ENCODE assay signal across 16 cellular contexts in genomic region chr13:38880397-38880796, GRCh38.
DNase-seq lines count a peak whose midpoint lies in the region; ATAC-seq, FAIRE-seq and TF ChIP-seq lines count a peak whose summit lies in the region.
"Had no signal": no experiment of that assay in that cellular context is flagged by ENCODE, and none has a peak within 500 bp of the region (broad histone marks: within the 10 kb centered on the region; RNA-seq: fewer than 3 reads in every experiment).

No MANE protein-coding gene starts in this region.

- no peaks in the 10 kb centered on the region for H3K9me3 ChIP-seq in kidney (ENCODE audit: control insufficient read depth in 1 of 2, low read length in 2 of 2)

- intact Hi-C loops in kidney (cut with DNase I), result no loop called here
- intact Hi-C loops in activated CD4-positive, alpha-beta T cell treated with anti-CD3 and anti-CD28 coated beads, Interleukin-2, amount 10 ng/mL, durations not matched to agents 24 days and 14 days (cut with micrococcal nuclease), result no loop called here

- no peaks in the 10 kb centered on the region for H3K27me3 Mint-ChIP-seq in stimulated activated memory B cell treated with anti-CD40 and anti-IgM and Interleukin-4, amounts not matched to agents 10 μg/mL and 1 μg/mL and 100 μg/mL, for 72 hours
- H3K27me3 Mint-ChIP-seq in activated CD4-positive, alpha-beta T cell treated with anti-CD3 and anti-CD28 coated beads, Interleukin-2, amount 10 ng/mL, durations not matched to agents 24 days and 14 days, result peaks cover 8% of the 10 kb centered on the region
- H3K27me3 Mint-ChIP-seq: B cell had no signal

- H3K27ac ChIP-seq in kidney (ENCODE audit: low read depth in 2 of 2, low read length in 2 of 2), result peak overlapping the region; percentile 0 to 17

- peaks cover 12% of the 10 kb centered on the region in 2 donors for H3K36me3 ChIP-seq in kidney (ENCODE audit: control insufficient read depth in 1 of 2, insufficient read depth in 2 of 2, low read length in 2 of 2)

- no peak overlapping the region for H3K27ac Mint-ChIP-seq in stimulated activated memory B cell treated with anti-CD40 and anti-IgM and Interleukin-4, amounts not matched to agents 10 μg/mL and 1 μg/mL and 100 μg/mL, for 72 hours
- H3K27ac Mint-ChIP-seq in activated CD4-positive, alpha-beta T cell treated with anti-CD3 and anti-CD28 coated beads, Interleukin-2, amount 10 ng/mL, durations not matched to agents 24 days and 14 days, result no peak overlapping the region
- H3K27ac Mint-ChIP-seq: B cell; CD4-positive, alpha-beta T cell had no signal

- H3K4me3 ChIP-seq in kidney (ENCODE audit: low read length in 2 of 2), result no peak overlapping the region

- no peak overlapping the region for H3K9ac ChIP-seq in kidney (ENCODE audit: low read length in 2 of 2)

- no peaks in the 10 kb centered on the region for H3K4me1 Mint-ChIP-seq in stimulated activated memory B cell treated with anti-CD40 and anti-IgM and Interleukin-4, amounts not matched to agents 10 μg/mL and 1 μg/mL and 100 μg/mL, for 72 hours
- H3K4me1 Mint-ChIP-seq in activated CD4-positive, alpha-beta T cell treated with anti-CD3 and anti-CD28 coated beads, Interleukin-2, amount 10 ng/mL, durations not matched to agents 24 days and 14 days, result no peaks in the 10 kb centered on the region
- H3K4me1 Mint-ChIP-seq: B cell had no signal

- ATAC-seq in GM18868 (IDR thresholded peaks at IDR 0.05; ENCODE audit: unreplicated experiment) (peak; percentile 51), HG02885 (IDR thresholded peaks at IDR 0.05; ENCODE audit: poor library complexity, unreplicated experiment) (no peak), GM21381 (IDR thresholded peaks at IDR 0.05; ENCODE audit: unreplicated experiment) (no peak)
- ATAC-seq in stimulated activated memory B cell treated with anti-CD40 and anti-IgM and Interleukin-4, amounts not matched to agents 10 μg/mL and 1 μg/mL and 100 μg/mL, for 72 hours, result peak; percentile 34
- ATAC-seq: HCT116 had no signal

- H3K36me3 Mint-ChIP-seq in stimulated activated memory B cell treated with anti-CD40 and anti-IgM and Interleukin-4, amounts not matched to agents 10 μg/mL and 1 μg/mL and 100 μg/mL, for 72 hours, result no peaks in the 10 kb centered on the region
- no peaks in the 10 kb centered on the region for H3K36me3 Mint-ChIP-seq in activated CD4-positive, alpha-beta T cell treated with anti-CD3 and anti-CD28 coated beads, Interleukin-2, amount 10 ng/mL, durations not matched to agents 24 days and 14 days (ENCODE audit: low read depth)

- H3K4me3 Mint-ChIP-seq in stimulated activated memory B cell treated with anti-CD40 and anti-IgM and Interleukin-4, amounts not matched to agents 10 μg/mL and 1 μg/mL and 100 μg/mL, for 72 hours, result no peak overlapping the region
- no peak overlapping the region for H3K4me3 Mint-ChIP-seq in activated CD4-positive, alpha-beta T cell treated with anti-CD3 and anti-CD28 coated beads, Interleukin-2, amount 10 ng/mL, durations not matched to agents 24 days and 14 days
- H3K4me3 Mint-ChIP-seq: B cell; CD4-positive, alpha-beta T cell had no signal

- TF ChIP-seq CTCF in kidney (IDR thresholded peaks at IDR 0.05; ENCODE audit: borderline replicate concordance, extremely low read depth, insufficient read depth), result no peak

- no peak for FAIRE-seq in kidney (lab: Jason Lieb, UNC)
- FAIRE-seq: GM12892, GM19239 had no signal

- no peaks in the 10 kb centered on the region for H3K9me3 Mint-ChIP-seq in stimulated activated memory B cell treated with anti-CD40 and anti-IgM and Interleukin-4, amounts not matched to agents 10 μg/mL and 1 μg/mL and 100 μg/mL, for 72 hours
- H3K9me3 Mint-ChIP-seq in activated CD4-positive, alpha-beta T cell treated with anti-CD3 and anti-CD28 coated beads, Interleukin-2, amount 10 ng/mL, durations not matched to agents 24 days and 14 days, result no peaks in the 10 kb centered on the region
- H3K9me3 Mint-ChIP-seq: CD4-positive, alpha-beta T cell had no signal

- H3K4me1 ChIP-seq in kidney (ENCODE audit: control insufficient read depth in 1 of 2, insufficient read depth in 1 of 2, low read depth in 1 of 2, low read length in 2 of 2), result peaks cover 8 to 32% of the 10 kb centered on the region in 2 donors

- DNase-seq in NCI-H524 (lab: John Stamatoyannopoulos, UW), result peak; percentile 8 to 72
- DNase-seq in kidney, result no peak
- DNase-seq in activated CD4-positive, alpha-beta T cell treated with anti-CD3 and anti-CD28 coated beads, Interleukin-2, amount 10 ng/mL, durations not matched to agents 24 days and 14 days, result no peak
- DNase-seq in pons (ENCODE audit: low spot score), result no peak
- DNase-seq: C1 segment of cervical spinal cord; Calu3; CD4-positive, alpha-beta T cell; DMS79 had no signal

Comparison
In these comparisons a context has a peak if more than half of its experiments do, and no peak if none do; other contexts are left out.
1. ATAC-seq: peak in GM18868 (single experiment) and stimulated activated memory B cell treated with anti-CD40 and anti-IgM and Interleukin-4, amounts not matched to agents 10 μg/mL and 1 μg/mL and 100 μg/mL, for 72 hours (single experiment); none in HG02885 (single experiment) and GM21381 (single experiment).
2. DNase-seq: peak in NCI-H524 (2 of 2); none in kidney (single experiment), activated CD4-positive, alpha-beta T cell treated with anti-CD3 and anti-CD28 coated beads, Interleukin-2, amount 10 ng/mL, durations not matched to agents 24 days and 14 days (single experiment) and pons (single experiment).